10 cellular contexts compared by ENCODE assay signal in the genomic region with DNA sequence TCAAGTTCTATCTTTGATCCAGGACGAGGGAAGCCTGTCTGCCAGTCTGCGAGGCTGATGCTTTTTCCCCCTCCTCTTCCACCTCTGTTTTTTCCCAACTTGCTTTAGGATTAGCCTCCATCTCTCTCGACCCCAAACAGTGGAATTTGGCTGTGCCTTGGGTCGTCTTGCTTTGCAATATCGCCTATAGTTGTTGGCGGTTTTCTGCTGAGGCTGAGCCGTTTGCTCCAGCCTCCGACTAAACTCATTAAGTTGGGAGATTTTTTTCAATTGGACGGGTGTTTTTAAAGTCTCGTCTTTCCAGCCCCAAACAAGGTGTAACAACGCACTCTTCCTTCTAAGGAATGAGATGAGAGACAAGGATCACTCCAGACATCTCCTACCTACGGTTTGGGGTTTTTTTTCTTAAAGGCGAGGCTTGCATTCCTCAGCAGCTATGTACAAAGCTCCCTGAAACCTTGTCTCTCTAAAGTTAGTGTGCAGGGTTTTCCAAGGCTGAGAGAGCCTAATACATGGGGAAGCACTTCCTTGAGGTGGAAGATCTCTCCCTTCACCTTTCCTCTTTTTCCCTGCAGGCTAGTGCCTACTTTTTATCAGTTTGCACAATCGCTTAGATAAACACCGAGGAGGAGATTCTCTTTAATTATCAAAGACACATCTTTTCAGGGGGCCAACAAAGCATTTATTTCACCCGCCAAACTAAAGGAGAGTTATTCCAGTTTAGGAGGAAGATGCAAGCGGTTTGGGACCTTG. TPM values are rescaled to one million over a fixed set of nuclear protein-coding genes. Genes with fewer than 3 reads are reported as not detected.
DNase-seq lines count a peak whose midpoint lies in the region; ATAC-seq and TF ChIP-seq lines count a peak whose summit lies in the region.
"Had no signal": no experiment of that assay in that cellular context is flagged by ENCODE, and none has a peak within 500 bp of the region (broad histone marks: within the 10 kb centered on the region; RNA-seq: fewer than 3 reads in every experiment).

No MANE protein-coding gene starts in this region.

- peaks cover 2% of the 10 kb centered on the region for H3K4me1 Mint-ChIP-seq in T-helper 1 cell treated with Interleukin-12 subunit alpha and Interleukin-12 subunit beta and Interleukin-4 antibody, amounts not matched to agents 30 μg/mL and 1 μg/mL, for 36 hours (ENCODE audit: low read depth)
- peaks cover 42% of the 10 kb centered on the region for H3K4me1 Mint-ChIP-seq in type B pancreatic cell (ENCODE audit: unreplicated experiment)

- peaks cover 2% of the 10 kb centered on the region for H3K36me3 Mint-ChIP-seq in T-helper 1 cell treated with Interleukin-12 subunit alpha and Interleukin-12 subunit beta and Interleukin-4 antibody, amounts not matched to agents 30 μg/mL and 1 μg/mL, for 36 hours (ENCODE audit: low read depth)
- peaks cover 3% of the 10 kb centered on the region for H3K36me3 Mint-ChIP-seq in type B pancreatic cell

- peaks cover 0 to 8% of the 10 kb centered on the region in 2 donors for H3K4me1 ChIP-seq in breast epithelium

- H3K27me3 ChIP-seq in breast epithelium = peaks cover 0 to 26% of the 10 kb centered on the region in 2 donors

- TF ChIP-seq POLR2A in breast epithelium (IDR thresholded peaks at IDR 0.05) (no peak), lower leg skin (IDR thresholded peaks at IDR 0.05) (no peak), erythroblast (IDR thresholded peaks at IDR 0.05; ENCODE audit: low read length) (no peak)

- H3K4me3 Mint-ChIP-seq in T-helper 1 cell treated with Interleukin-12 subunit alpha and Interleukin-12 subunit beta and Interleukin-4 antibody, amounts not matched to agents 30 μg/mL and 1 μg/mL, for 36 hours = no peak overlapping the region
- H3K4me3 Mint-ChIP-seq in type B pancreatic cell = peak overlapping the region; percentile 96

- H3K9me3 Mint-ChIP-seq in T-helper 1 cell treated with Interleukin-12 subunit alpha and Interleukin-12 subunit beta and Interleukin-4 antibody, amounts not matched to agents 30 μg/mL and 1 μg/mL, for 36 hours = no peaks in the 10 kb centered on the region
- no peaks in the 10 kb centered on the region for H3K9me3 Mint-ChIP-seq in type B pancreatic cell

- no peak for ATAC-seq in HG02798 (IDR thresholded peaks at IDR 0.05; ENCODE audit: poor library complexity, unreplicated experiment)

- H3K36me3 ChIP-seq in breast epithelium = no peaks in the 10 kb centered on the region
- H3K36me3 ChIP-seq: neutrophil had no signal

- no peaks in the 10 kb centered on the region for H3K9me3 ChIP-seq in breast epithelium
- H3K9me3 ChIP-seq: neutrophil had no signal

- intact Hi-C loops in breast epithelium (cut with DNase I; ENCODE audit: low total_unique reads) = no loop called here
- intact Hi-C loops in lower leg skin (cut with DNase I; ENCODE audit: low total_unique reads) = no loop called here

- peak overlapping the region; percentile 82 to 99 for H3K27ac ChIP-seq in breast epithelium
- H3K27ac ChIP-seq: neutrophil had no signal

- WGBS in lower leg skin, 2 donors = 13 to 21% methylated on average over 17 of the region's 17 CpGs

- H3K27ac Mint-ChIP-seq in T-helper 1 cell treated with Interleukin-12 subunit alpha and Interleukin-12 subunit beta and Interleukin-4 antibody, amounts not matched to agents 30 μg/mL and 1 μg/mL, for 36 hours = peak overlapping the region; percentile 46
- peak overlapping the region; percentile 98 for H3K27ac Mint-ChIP-seq in type B pancreatic cell

- H3K4me3 ChIP-seq in breast epithelium (peak overlapping the region; percentile 53 to 89 (median 58)), lower leg skin (ENCODE audit: low read depth, poor library complexity, severe bottlenecking) (peak overlapping the region; percentile 1)

- DNase-seq in T-helper 1 cell (no peak), breast epithelium (ENCODE audit: low spot score in 2 of 2) (no peak), lower leg skin (ENCODE audit: low spot score in 2 of 2) (no peak), type B pancreatic cell (ENCODE audit: extremely low spot score, unreplicated experiment) (no peak), erythroblast (lab: John Stamatoyannopoulos, UW) (no peak)
- no peak for DNase-seq in activated naive CD4-positive, alpha-beta T cell treated with Interleukin-2 at 50 U/mL for 16 hours
- DNase-seq: activated T-cell treated with anti-CD3 and anti-CD28 coated beads, Interleukin-2, amount 50 U/mL, for 1 hour had no signal

- no peak for TF ChIP-seq CTCF in breast epithelium (IDR thresholded peaks at IDR 0.05)
- no peak for TF ChIP-seq CTCF in lower leg skin (IDR thresholded peaks at IDR 0.05)
- TF ChIP-seq CTCF in type B pancreatic cell (conservative IDR thresholded peaks at IDR 0.05) = no peak

- peaks cover 92% of the 10 kb centered on the region for H3K27me3 Mint-ChIP-seq in T-helper 1 cell treated with Interleukin-12 subunit alpha and Interleukin-12 subunit beta and Interleukin-4 antibody, amounts not matched to agents 30 μg/mL and 1 μg/mL, for 36 hours (ENCODE audit: low read depth)
- peaks cover 34% of the 10 kb centered on the region for H3K27me3 Mint-ChIP-seq in type B pancreatic cell

RNA-seq across cellular contexts. Expression of a gene that starts 4.7 kb away (rescaled TPM):
- 10 to 100 TPM; 13.2 to 22.9 (median 13.6) TPM for total RNA-seq in breast epithelium
- 10 to 100 TPM in 1 of 4 donors, 1 to 10 TPM in 3; 3.9 to 14.0 (median 6.5) TPM for total RNA-seq in lower leg skin
- 135 and 270 TPM in 2 replicates for total RNA-seq in type B pancreatic cell (ENCODE audit: low replicate concordance)
